In genomic region chr7:54090652-54091213, GRCh38 we compare ENCODE assay signal across 1 cellular context.
A peak's percentile ranks its signal among the peaks of the same experiment; 100 is the strongest.
TF ChIP-seq lines count a peak whose summit lies in the region.

No MANE protein-coding gene starts in this region.

TF ChIP-seq in GM23338, 12 proteins besides CTCF, POLR2A, EP300 and RAD21 (continued from another document):
- peak; percentile 93 for TF ChIP-seq ZNF462 (CRISPR knock-in tag; IDR thresholded peaks at IDR 0.05)
